17 cellular contexts compared by ENCODE assay signal in the genomic region with DNA sequence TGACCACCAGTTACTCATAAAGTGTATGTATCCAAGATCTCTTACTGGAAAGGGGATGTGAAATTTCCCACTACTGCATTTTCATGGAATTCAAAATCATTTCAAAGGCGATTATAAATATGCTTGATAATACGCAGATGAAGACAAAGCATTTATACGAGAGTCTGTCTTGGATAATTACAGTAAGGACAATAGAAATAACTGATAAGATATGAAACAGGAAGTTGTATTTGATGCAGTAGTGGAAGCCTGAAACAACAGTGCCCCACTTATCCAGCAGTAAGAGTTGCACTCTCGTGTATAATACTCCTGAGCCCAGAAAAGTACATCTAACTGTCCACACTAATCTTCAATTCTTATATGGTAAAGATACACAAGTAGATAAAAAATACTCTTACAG.
"Had no signal": no experiment of that assay in that cellular context is flagged by ENCODE, and none has a peak within 500 bp of the region (broad histone marks: within the 10 kb centered on the region; RNA-seq: fewer than 3 reads in every experiment).

No MANE protein-coding gene starts in this region.

- H3K27me3 Mint-ChIP-seq: activated naive CD4-positive, alpha-beta T cell treated with anti-CD3 and anti-CD28 coated beads, Interleukin-2, amount 50 U/mL, for 24 hours; central memory CD8-positive, alpha-beta T cell; natural killer cell treated with Interleukin-12 subunit alpha and Interleukin-12 subunit beta and Interleukin-15 and Interleukin-18, amount 100 ng/mL, for 72 hours; stimulated activated naive CD8-positive, alpha-beta T cell treated with anti-CD3 and anti-CD28 coated beads, Interleukin-15, amount 100 ng/mL, for 72 hours; type B pancreatic cell had no signal

- H3K4me3 ChIP-seq: ascending aorta, colonic mucosa, lower lobe of right lung, smooth muscle cell, suprapubic skin had no signal

- H3K4me3 Mint-ChIP-seq: activated naive CD4-positive, alpha-beta T cell treated with anti-CD3 and anti-CD28 coated beads, Interleukin-2, amount 50 U/mL, for 24 hours; central memory CD8-positive, alpha-beta T cell; natural killer cell treated with Interleukin-12 subunit alpha and Interleukin-12 subunit beta and Interleukin-15 and Interleukin-18, amount 100 ng/mL, for 72 hours; stimulated activated naive CD8-positive, alpha-beta T cell treated with anti-CD3 and anti-CD28 coated beads, Interleukin-15, amount 100 ng/mL, for 72 hours; type B pancreatic cell had no signal

- H3K9me3 Mint-ChIP-seq: activated naive CD4-positive, alpha-beta T cell treated with anti-CD3 and anti-CD28 coated beads, Interleukin-2, amount 50 U/mL, for 24 hours; central memory CD8-positive, alpha-beta T cell; natural killer cell treated with Interleukin-12 subunit alpha and Interleukin-12 subunit beta and Interleukin-15 and Interleukin-18, amount 100 ng/mL, for 72 hours had no signal

- H3K36me3 Mint-ChIP-seq: natural killer cell treated with Interleukin-12 subunit alpha and Interleukin-12 subunit beta and Interleukin-15 and Interleukin-18, amount 100 ng/mL, for 72 hours had no signal

- DNase-seq: activated CD4-positive, alpha-beta T cell treated with anti-CD3 and anti-CD28 coated beads for 1 hour; activated gamma-delta T cell; colonic mucosa; hypothalamus; islet precursor cell; lower lobe of right lung; stimulated activated CD4-positive, alpha-beta T cell treated with anti-CD3 and anti-CD28 coated beads, Interleukin-4, amount 100 ng/mL, for 1 hour; stimulated activated naive CD8-positive, alpha-beta T cell treated with anti-CD3 and anti-CD28 coated beads, Interleukin-15, amount 100 ng/mL, for 72 hours had no signal

- H3K27ac ChIP-seq: ascending aorta, colonic mucosa, lower lobe of right lung, parathyroid adenoma, suprapubic skin had no signal

- H2AFZ ChIP-seq: parathyroid adenoma had no signal

- H3K27me3 ChIP-seq: ascending aorta, colonic mucosa, suprapubic skin had no signal

- H3K36me3 ChIP-seq: ascending aorta, colonic mucosa, lower lobe of right lung, suprapubic skin had no signal

- H3K4me1 ChIP-seq: ascending aorta, colonic mucosa, lower lobe of right lung, parathyroid adenoma, suprapubic skin had no signal

- H3K4me2 ChIP-seq: smooth muscle cell had no signal

- H3K79me2 ChIP-seq: parathyroid adenoma had no signal

- ATAC-seq: lower lobe of right lung; natural killer cell treated with Interleukin-12 subunit alpha and Interleukin-12 subunit beta and Interleukin-15 and Interleukin-18, amount 100 ng/mL, for 72 hours; sciatic nerve; stimulated activated naive CD8-positive, alpha-beta T cell treated with anti-CD3 and anti-CD28 coated beads, Interleukin-15, amount 100 ng/mL, for 72 hours had no signal

- H3K9ac ChIP-seq: parathyroid adenoma had no signal

- H3K4me1 Mint-ChIP-seq: activated naive CD4-positive, alpha-beta T cell treated with anti-CD3 and anti-CD28 coated beads, Interleukin-2, amount 50 U/mL, for 24 hours; stimulated activated naive CD8-positive, alpha-beta T cell treated with anti-CD3 and anti-CD28 coated beads, Interleukin-15, amount 100 ng/mL, for 72 hours had no signal

- H3K27ac Mint-ChIP-seq: activated naive CD4-positive, alpha-beta T cell treated with anti-CD3 and anti-CD28 coated beads, Interleukin-2, amount 50 U/mL, for 24 hours; natural killer cell treated with Interleukin-12 subunit alpha and Interleukin-12 subunit beta and Interleukin-15 and Interleukin-18, amount 100 ng/mL, for 72 hours; stimulated activated naive CD8-positive, alpha-beta T cell treated with anti-CD3 and anti-CD28 coated beads, Interleukin-15, amount 100 ng/mL, for 72 hours; type B pancreatic cell had no signal

- H3K9me3 ChIP-seq: ascending aorta, colonic mucosa, lower lobe of right lung, suprapubic skin had no signal
